ENCODE assay signal across 8 cellular contexts in the genomic region with DNA sequence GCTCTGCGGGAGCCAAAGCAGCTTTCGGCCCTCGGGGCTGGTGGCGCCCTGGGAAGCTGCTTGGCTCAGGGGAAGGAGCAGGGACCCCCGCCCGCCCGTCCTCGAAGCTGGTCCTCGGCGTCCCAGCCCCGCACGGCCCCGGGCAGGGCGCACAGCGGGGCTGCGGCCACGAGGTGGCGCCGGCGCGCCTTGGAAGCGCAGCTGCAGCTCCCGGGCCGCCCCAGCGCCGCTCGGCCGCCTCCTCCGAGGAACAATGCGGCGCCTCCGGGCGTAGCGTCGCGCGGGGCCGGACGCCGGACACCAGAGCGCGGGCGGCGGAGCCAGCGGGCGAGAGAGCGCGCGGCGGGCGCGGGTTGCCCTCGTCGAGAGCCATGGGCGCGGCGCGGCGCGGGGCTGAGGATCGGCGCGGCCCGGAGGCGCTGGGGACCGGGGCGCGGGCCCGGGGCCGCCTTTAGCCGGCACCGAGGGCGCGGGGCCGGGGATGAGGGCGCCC. TPM values are rescaled to one million over a fixed set of nuclear protein-coding genes. Genes with fewer than 3 reads are reported as not detected.
DNase-seq lines count a peak whose midpoint lies in the region; ATAC-seq and TF ChIP-seq lines count a peak whose summit lies in the region.

A gene with protein sequence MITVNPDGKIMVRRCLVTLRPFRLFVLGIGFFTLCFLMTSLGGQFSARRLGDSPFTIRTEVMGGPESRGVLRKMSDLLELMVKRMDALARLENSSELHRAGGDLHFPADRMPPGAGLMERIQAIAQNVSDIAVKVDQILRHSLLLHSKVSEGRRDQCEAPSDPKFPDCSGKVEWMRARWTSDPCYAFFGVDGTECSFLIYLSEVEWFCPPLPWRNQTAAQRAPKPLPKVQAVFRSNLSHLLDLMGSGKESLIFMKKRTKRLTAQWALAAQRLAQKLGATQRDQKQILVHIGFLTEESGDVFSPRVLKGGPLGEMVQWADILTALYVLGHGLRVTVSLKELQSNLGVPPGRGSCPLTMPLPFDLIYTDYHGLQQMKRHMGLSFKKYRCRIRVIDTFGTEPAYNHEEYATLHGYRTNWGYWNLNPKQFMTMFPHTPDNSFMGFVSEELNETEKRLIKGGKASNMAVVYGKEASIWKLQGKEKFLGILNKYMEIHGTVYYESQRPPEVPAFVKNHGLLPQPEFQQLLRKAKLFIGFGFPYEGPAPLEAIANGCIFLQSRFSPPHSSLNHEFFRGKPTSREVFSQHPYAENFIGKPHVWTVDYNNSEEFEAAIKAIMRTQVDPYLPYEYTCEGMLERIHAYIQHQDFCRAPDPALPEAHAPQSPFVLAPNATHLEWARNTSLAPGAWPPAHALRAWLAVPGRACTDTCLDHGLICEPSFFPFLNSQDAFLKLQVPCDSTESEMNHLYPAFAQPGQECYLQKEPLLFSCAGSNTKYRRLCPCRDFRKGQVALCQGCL (plus strand): TSS at position 229 of the 493 bp plus-strand sequence. CDS start 626 bp downstream, outside the sequence.

- H3K4me3 Mint-ChIP-seq in IgD-negative memory B cell (peak within 1 kb of the TSS; percentile 47 to 79 (median 68)), glutamatergic neuron (ENCODE audit: unreplicated experiment) (peak within 1 kb of the TSS; percentile 86)
- H3K4me3 Mint-ChIP-seq in activated naive CD4-positive, alpha-beta T cell treated with anti-CD3 and anti-CD28 coated beads, Interleukin-2, amount 50 U/mL, for 24 hours: peak within 1 kb of the TSS; percentile 70

- H3K4me1 Mint-ChIP-seq in IgD-negative memory B cell: peaks cover 0 to 3% (median 0%) of the 10 kb centered on the region in 3 donors
- H3K4me1 Mint-ChIP-seq in activated naive CD4-positive, alpha-beta T cell treated with anti-CD3 and anti-CD28 coated beads, Interleukin-2, amount 50 U/mL, for 24 hours: peaks cover 6% of the 10 kb centered on the region
- peaks cover 8% of the 10 kb centered on the region for H3K4me1 Mint-ChIP-seq in glutamatergic neuron (ENCODE audit: low read depth, unreplicated experiment)

- H3K4me1 ChIP-seq in A673 (ENCODE audit: insufficient read depth, low read length, poor library complexity, severe bottlenecking) (peaks cover 9% of the 10 kb centered on the region), thyroid gland (peaks cover 0 to 20% of the 10 kb centered on the region in 2 donors)

- peak; percentile 81 for DNase-seq in A673 (ENCODE audit: low spot score)
- DNase-seq in SK-MEL-5 (ENCODE audit: low read depth, low spot score): peak; percentile 90
- DNase-seq in glutamatergic neuron: peak; percentile 93
- DNase-seq in pons (ENCODE audit: low spot score): peak; percentile 43
- peak; percentile 76 for DNase-seq in thyroid gland

- peak; percentile 74 for ATAC-seq in GM18498 (IDR thresholded peaks at IDR 0.05; ENCODE audit: unreplicated experiment)

- H3K27ac ChIP-seq in A673 (ENCODE audit: low read depth, low read length, poor library complexity, severe bottlenecking): no peak within 1 kb of the TSS
- H3K27ac ChIP-seq in thyroid gland: no peak within 1 kb of the TSS

- POLR2A ChIA-PET in A673 (lab: Charles Lee; ENCODE audit: low non-redundant PET): interaction anchor here (1.0 kb wide), 1 partner anchor 188 kb away, joined by 3 read pairs; no protein-coding TSS in a partner anchor

- BruUV-seq in A673 (replicated peaks; lab: Mats Ljungman, UMichigan): no TSS peak

- no peaks in the 10 kb centered on the region for H3K36me3 ChIP-seq in A673 (ENCODE audit: insufficient read depth, low read length, poor library complexity, severe bottlenecking)
- no peaks in the 10 kb centered on the region for H3K36me3 ChIP-seq in thyroid gland

- 0% methylated on average over 4 of the region's 76 CpGs; no CpG with 5 or more reads in 1 of the 2 donors for WGBS in thyroid gland, 2 donors

- intact Hi-C loops in A673 (cut with micrococcal nuclease; ENCODE audit: unreplicated experiment) (loop anchor here (1.0 to 10.0 kb wide), 2 partner anchors 188 to 377 kb away; no protein-coding TSS in a partner anchor), thyroid gland (cut with DNase I) (loop anchor here (5.0 kb wide), 1 partner anchor 189 kb away; no protein-coding TSS in a partner anchor)

- H3K27me3 Mint-ChIP-seq in IgD-negative memory B cell (peaks cover 35% of the 10 kb centered on the region), glutamatergic neuron (ENCODE audit: unreplicated experiment) (peaks cover 9% of the 10 kb centered on the region)
- peaks cover 9% of the 10 kb centered on the region for H3K27me3 Mint-ChIP-seq in activated naive CD4-positive, alpha-beta T cell treated with anti-CD3 and anti-CD28 coated beads, Interleukin-2, amount 50 U/mL, for 24 hours

- no peaks in the 10 kb centered on the region for H3K9me3 Mint-ChIP-seq in IgD-negative memory B cell
- no peaks in the 10 kb centered on the region for H3K9me3 Mint-ChIP-seq in activated naive CD4-positive, alpha-beta T cell treated with anti-CD3 and anti-CD28 coated beads, Interleukin-2, amount 50 U/mL, for 24 hours
- peaks cover 5% of the 10 kb centered on the region for H3K9me3 Mint-ChIP-seq in glutamatergic neuron (ENCODE audit: unreplicated experiment)

- CTCF ChIA-PET in A673 (lab: Charles Lee): interaction anchor here (0.5 to 1.7 kb wide), 6 partner anchors 22 to 399 kb away, joined by 3 to 28 read pairs (median 3); no protein-coding TSS in a partner anchor

- no peaks in the 10 kb centered on the region for H3K36me3 Mint-ChIP-seq in IgD-negative memory B cell
- H3K36me3 Mint-ChIP-seq in activated naive CD4-positive, alpha-beta T cell treated with anti-CD3 and anti-CD28 coated beads, Interleukin-2, amount 50 U/mL, for 24 hours: no peaks in the 10 kb centered on the region
- no peaks in the 10 kb centered on the region for H3K36me3 Mint-ChIP-seq in glutamatergic neuron (ENCODE audit: unreplicated experiment)

- no peak for TF ChIP-seq POLR2A in thyroid gland (IDR thresholded peaks at IDR 0.05)

- peak within 1 kb of the TSS; percentile 44 for H3K4me3 ChIP-seq in A673 (ENCODE audit: low read depth, low read length, poor library complexity, severe bottlenecking)
- no peak within 1 kb of the TSS for H3K4me3 ChIP-seq in thyroid gland (replicated peaks in 1 of 3)

- H3K27me3 ChIP-seq in A673 (replicated peaks; ENCODE audit: insufficient read depth, low read depth, low read length, poor library complexity) (peaks cover 17% of the 10 kb centered on the region), thyroid gland (peaks cover 14% of the 10 kb centered on the region)

- in situ Hi-C loops in SK-MEL-5 (cut with HindIII; ENCODE audit: low pct_unique_long_range_greater_than_20kb, low sequenced_read_pairs): no loop called here

- H3K9me3 ChIP-seq in A673 (ENCODE audit: low read depth, low read length, poor library complexity, severe bottlenecking) (no peaks in the 10 kb centered on the region), thyroid gland (no peaks in the 10 kb centered on the region)

- peak within 1 kb of the TSS in 2 of 3 donors; percentile 27 to 77 for H3K27ac Mint-ChIP-seq in IgD-negative memory B cell
- H3K27ac Mint-ChIP-seq in activated naive CD4-positive, alpha-beta T cell treated with anti-CD3 and anti-CD28 coated beads, Interleukin-2, amount 50 U/mL, for 24 hours: no peak within 1 kb of the TSS
- peak within 1 kb of the TSS; percentile 50 for H3K27ac Mint-ChIP-seq in glutamatergic neuron (ENCODE audit: unreplicated experiment)

- TF ChIP-seq CTCF in A673 (conservative IDR thresholded peaks at IDR 0.05; ENCODE audit: low read depth, low read length) (peak; percentile 59), glutamatergic neuron (IDR thresholded peaks at IDR 0.05; ENCODE audit: partially characterized antibody, unreplicated experiment) (peak; percentile 83), thyroid gland (IDR thresholded peaks at IDR 0.05) (peak in 4 of 6 experiments; percentile 71 to 99 (median 94))

RNA-seq across cellular contexts. Expression of the gene that starts here (rescaled TPM):
- total RNA-seq in A673 (2021) (1.1 and 3.7 TPM in 2 replicates), glutamatergic neuron (ENCODE audit: unreplicated experiment) (22.9 TPM), thyroid gland (1 to 10 TPM in 1 of 4 donors, under 1 TPM in 2, not detected in 1; 0.22 to 7.4 (median 0.73) TPM)
- polyA plus RNA-seq in IgD-negative memory B cell: not detected
- total RNA-seq in SK-MEL-5 (2014; rRNA removed; shearing (Covaris generic)): 54.8 and 54.9 TPM in 2 replicates
- 214 and 284 TPM in 2 replicates for polyA plus RNA-seq in SK-MEL-5 (2015; cell fraction: cytosol; rRNA removed)
- polyA plus RNA-seq in SK-MEL-5 (2015; cell fraction: nucleus; rRNA removed): 214 and 255 TPM in 2 replicates

Comparison
In these comparisons a context has a peak if more than half of its experiments do, and no peak if none do; other contexts are left out.
1. DNase-seq: peak in every context shown above with its lines; median percentile 93 in glutamatergic neuron; 90 in SK-MEL-5; 81 in A673; 76 in thyroid gland; 43 in pons.